ENCODE assay signal across 20 cellular contexts in the genomic region with DNA sequence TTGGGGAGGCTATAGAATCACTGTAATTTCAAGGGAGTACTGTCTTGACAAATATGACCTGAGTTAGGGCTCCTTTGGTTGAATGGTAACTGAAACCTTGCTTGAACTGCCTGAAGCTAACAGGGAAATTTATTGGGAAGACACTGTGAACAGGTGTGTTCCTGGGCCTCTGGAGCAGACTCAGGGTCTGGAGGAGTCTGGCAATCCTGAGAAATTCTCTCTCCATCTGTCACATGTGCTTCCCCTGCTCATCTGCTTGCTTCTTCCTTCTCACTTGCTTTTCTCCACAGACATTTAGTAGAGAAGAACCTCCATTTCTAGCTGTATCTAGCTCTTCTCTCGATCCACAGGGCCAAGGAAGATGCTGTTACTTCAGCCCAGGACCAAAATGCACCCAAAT.
A peak's percentile ranks its signal among the peaks of the same experiment; 100 is the strongest.
DNase-seq lines count a peak whose midpoint lies in the region; TF ChIP-seq lines count a peak whose summit lies in the region.
"Had no signal": no experiment of that assay in that cellular context is flagged by ENCODE, and none has a peak within 500 bp of the region (broad histone marks: within the 10 kb centered on the region; RNA-seq: fewer than 3 reads in every experiment).

No MANE protein-coding gene starts in this region.

- H3K36me3 Mint-ChIP-seq in endothelial cell (ENCODE audit: low read depth, unreplicated experiment), result no peaks in the 10 kb centered on the region
- H3K36me3 Mint-ChIP-seq: CD14-positive monocyte; CD8-positive, alpha-beta memory T cell had no signal

- in situ Hi-C loops in G401 (cut with HindIII; ENCODE audit: low sequenced_read_pairs), result no loop called here

- peak; percentile 79 for DNase-seq in G401 (ENCODE audit: low spot score)
- peak; percentile 70 for DNase-seq in NCI-H2171 treated with DMSO at 0.1 percent for 48 hours (lab: John Stamatoyannopoulos, UW)
- peak; percentile 17 for DNase-seq in cerebellum (ENCODE audit: low spot score)
- DNase-seq in KG1 (lab: John Stamatoyannopoulos, UW), result no peak
- DNase-seq in endothelial cell (ENCODE audit: low spot score), result no peak
- no peak for DNase-seq in LoVo (ENCODE audit: low spot score)
- DNase-seq: 8988T; ACHN; AML-193; BE2C; CD4-positive, alpha-beta T cell; CD8-positive, alpha-beta memory T cell; DMS 273 treated with DMSO at 0.1 percent for 48 hours; DMS79; EL; GF-D8; GOT3; H7; HCEC 1CT had no signal

- no peak overlapping the region for H3K27ac Mint-ChIP-seq in endothelial cell (ENCODE audit: unreplicated experiment)
- H3K27ac Mint-ChIP-seq: CD14-positive monocyte; CD4-positive, alpha-beta T cell; CD8-positive, alpha-beta memory T cell had no signal

- H3K27me3 Mint-ChIP-seq in endothelial cell (ENCODE audit: unreplicated experiment), result no peaks in the 10 kb centered on the region
- H3K27me3 Mint-ChIP-seq: CD4-positive, alpha-beta T cell; CD8-positive, alpha-beta memory T cell had no signal

- no peaks in the 10 kb centered on the region for H3K9me3 Mint-ChIP-seq in endothelial cell (ENCODE audit: unreplicated experiment)

- TF ChIP-seq CTCF in endothelial cell (IDR thresholded peaks at IDR 0.05; ENCODE audit: unreplicated experiment), result no peak

- H3K4me3 Mint-ChIP-seq in endothelial cell (ENCODE audit: unreplicated experiment), result no peak overlapping the region
- H3K4me3 Mint-ChIP-seq: CD14-positive monocyte; CD4-positive, alpha-beta T cell; CD8-positive, alpha-beta memory T cell had no signal

- H3K4me1 Mint-ChIP-seq in endothelial cell (ENCODE audit: unreplicated experiment), result no peaks in the 10 kb centered on the region
- H3K4me1 Mint-ChIP-seq: CD14-positive monocyte; CD8-positive, alpha-beta memory T cell had no signal

Comparison
In these comparisons a context has a peak if more than half of its experiments do, and no peak if none do; other contexts are left out.
1. DNase-seq: peak in G401 (single experiment), NCI-H2171 treated with DMSO at 0.1 percent for 48 hours (single experiment) and cerebellum (single experiment); none in KG1 (single experiment), endothelial cell (single experiment) and LoVo (single experiment).